8 cellular contexts compared by ENCODE assay signal in genomic region chr1:120117371-120118177, GRCh38. TPM values are rescaled to one million over a fixed set of nuclear protein-coding genes. Genes with fewer than 3 reads are reported as not detected.
A peak's percentile ranks its signal among the peaks of the same experiment; 100 is the strongest.
DNase-seq lines count a peak whose midpoint lies in the region; ATAC-seq and TF ChIP-seq lines count a peak whose summit lies in the region.
"Not testable (repeated sequence)": the region's sequence is repeated elsewhere in the genome, so short reads cannot be mapped to it uniquely, and the experiment has no call there.

No MANE protein-coding gene starts in this region.

- peaks cover 22% of the 10 kb centered on the region for H3K4me1 Mint-ChIP-seq in dendritic cell treated with granulocyte-macrophage colony-stimulating factor and Interleukin-4, amounts not matched to agents 40 ng/mL and 50 ng/mL, for 4 days (ENCODE audit: low read depth)

- H3K36me3 Mint-ChIP-seq in dendritic cell treated with granulocyte-macrophage colony-stimulating factor and Interleukin-4, amounts not matched to agents 40 ng/mL and 50 ng/mL, for 4 days (ENCODE audit: low read depth) = not testable (repeated sequence)

- DNase-seq in EH (ENCODE audit: low read depth) (peak; percentile 36), OCI-M1 (lab: John Stamatoyannopoulos, UW) (peak; percentile 61), left lobe of liver (ENCODE audit: low spot score) (peak; percentile 78)
- not testable (repeated sequence) for DNase-seq in smooth muscle cell (lab: John Stamatoyannopoulos, UW; ENCODE audit: unreplicated experiment)

- not testable (repeated sequence) for H3K27me3 ChIP-seq in smooth muscle cell (ENCODE audit: low read depth)

- ATAC-seq in GM19043 (IDR thresholded peaks at IDR 0.05; ENCODE audit: low read depth, unreplicated experiment) (peak; percentile 38), HG02610 (IDR thresholded peaks at IDR 0.05; ENCODE audit: unreplicated experiment) (peak; percentile 82), HG03432 (IDR thresholded peaks at IDR 0.05; ENCODE audit: unreplicated experiment) (peak; percentile 72), left lobe of liver (peak; percentile 89)

- H2AFZ ChIP-seq in smooth muscle cell (ENCODE audit: low read depth) = not testable (repeated sequence)

- peak overlapping the region; percentile 85 for H3K27ac Mint-ChIP-seq in dendritic cell treated with granulocyte-macrophage colony-stimulating factor and Interleukin-4, amounts not matched to agents 40 ng/mL and 50 ng/mL, for 4 days

- not testable (repeated sequence) for H3K4me3 Mint-ChIP-seq in dendritic cell treated with granulocyte-macrophage colony-stimulating factor and Interleukin-4, amounts not matched to agents 40 ng/mL and 50 ng/mL, for 4 days

- intact Hi-C loops in dendritic cell treated with granulocyte-macrophage colony-stimulating factor and Interleukin-4, amounts not matched to agents 40 ng/mL and 50 ng/mL, for 4 days (cut with micrococcal nuclease) = not testable (repeated sequence)

- H3K27me3 Mint-ChIP-seq in dendritic cell treated with granulocyte-macrophage colony-stimulating factor and Interleukin-4, amounts not matched to agents 40 ng/mL and 50 ng/mL, for 4 days = not testable (repeated sequence)

- not testable (repeated sequence) for H3K4me3 ChIP-seq in smooth muscle cell

- 11% methylated on average over 2 of the region's 4 CpGs for WGBS in smooth muscle cell (ENCODE audit: low lambda C conversion rate)

- not testable (repeated sequence) for TF ChIP-seq CTCF in smooth muscle cell (IDR thresholded peaks at IDR 0.05; ENCODE audit: borderline replicate concordance, insufficient read depth, poor library complexity, severe bottlenecking)

- not testable (repeated sequence) for H3K36me3 ChIP-seq in smooth muscle cell (ENCODE audit: low read depth)

- H4K20me1 ChIP-seq in smooth muscle cell (ENCODE audit: low read depth) = not testable (repeated sequence)

- not testable (repeated sequence) for H3F3A ChIP-seq in smooth muscle cell (ENCODE audit: low read depth)

- H3K9me3 Mint-ChIP-seq in dendritic cell treated with granulocyte-macrophage colony-stimulating factor and Interleukin-4, amounts not matched to agents 40 ng/mL and 50 ng/mL, for 4 days = not testable (repeated sequence)

- not testable (repeated sequence) for H3K9ac ChIP-seq in smooth muscle cell (ENCODE audit: low read depth)

- not testable (repeated sequence) for H3K9me3 ChIP-seq in smooth muscle cell (replicated peaks; ENCODE audit: low read depth)

- not testable (repeated sequence) for H3K79me2 ChIP-seq in smooth muscle cell (ENCODE audit: low read depth)

- peak overlapping the region; percentile 75 for H3K27ac ChIP-seq in smooth muscle cell (ENCODE audit: low read depth)

- peak overlapping the region; percentile 23 for H3K4me2 ChIP-seq in smooth muscle cell

- not testable (repeated sequence) for H3K4me1 ChIP-seq in smooth muscle cell (ENCODE audit: low read depth)

RNA-seq across cellular contexts. Expression of gene NOTCH2, which starts 48.1 kb away (rescaled TPM):
- 57.5 TPM for total RNA-seq in left lobe of liver
- total RNA-seq in smooth muscle cell = 122 and 133 TPM in 2 replicates
- polyA plus RNA-seq in smooth muscle cell = 50.3 and 56.0 TPM in 2 replicates

RNA-seq across cellular contexts. Expression of gene SEC22B, which starts 58.7 kb away (rescaled TPM):
- total RNA-seq in left lobe of liver = 18.5 TPM
- 55.0 and 70.7 TPM in 2 replicates for total RNA-seq in smooth muscle cell
- 35.9 and 36.4 TPM in 2 replicates for polyA plus RNA-seq in smooth muscle cell

Comparison
In these comparisons a context has a peak if more than half of its experiments do, and no peak if none do; other contexts are left out.
1. ATAC-seq: peak in every context shown above with its lines; median percentile 89 in left lobe of liver; 82 in HG02610; 72 in HG03432; 38 in GM19043.